Comparison of ENCODE assay signal across 8 cellular contexts in the genomic region with DNA sequence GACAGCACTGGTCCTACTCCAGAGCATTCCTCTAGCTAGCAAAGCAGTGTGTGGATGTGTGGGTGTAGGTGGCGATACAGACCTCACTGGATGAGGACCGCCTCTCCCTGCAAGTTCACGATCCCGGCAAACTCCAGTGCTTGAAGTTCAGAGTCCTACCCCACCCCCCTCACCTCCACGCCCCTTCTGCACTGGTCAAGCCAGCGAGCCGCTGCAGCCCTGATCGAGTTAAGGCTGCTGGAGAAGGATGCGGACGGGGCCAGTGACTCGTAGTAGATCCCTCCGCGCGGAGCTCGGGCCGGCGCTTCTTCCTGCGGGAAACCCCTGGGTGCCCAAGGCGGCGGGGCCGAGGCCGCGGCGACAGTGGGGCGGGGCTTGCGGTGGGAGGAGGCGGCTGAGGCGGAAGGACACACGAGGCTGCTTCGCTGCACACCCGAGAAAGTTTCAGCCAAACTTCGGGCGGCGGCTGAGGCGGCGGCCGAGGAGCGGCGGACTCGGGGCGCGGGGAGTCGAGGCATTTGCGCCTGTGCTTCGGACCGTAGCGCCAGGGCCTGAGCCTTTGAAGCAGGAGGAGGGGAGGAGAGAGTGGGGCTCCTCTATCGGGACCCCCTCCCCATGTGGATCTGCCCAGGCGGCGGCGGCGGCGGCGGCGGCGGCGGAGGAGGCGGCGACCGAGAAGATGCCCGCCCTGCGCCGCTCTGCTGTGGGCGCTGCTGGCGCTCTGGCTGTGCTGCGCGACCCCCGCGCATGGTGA.
DNase-seq lines count a peak whose midpoint lies in the region; ATAC-seq and TF ChIP-seq lines count a peak whose summit lies in the region.
"Not testable (repeated sequence)": the region's sequence is repeated elsewhere in the genome, so short reads cannot be mapped to it uniquely, and the experiment has no call there.

No MANE protein-coding gene starts in this region.

- not testable (repeated sequence) for H3K4me1 Mint-ChIP-seq in glutamatergic neuron (ENCODE audit: low read depth, unreplicated experiment); natural killer cell treated with Interleukin-12 subunit alpha and Interleukin-12 subunit beta and Interleukin-15 and Interleukin-18, amount 100 ng/mL, for 72 hours (ENCODE audit: low read depth in 2 of 2)

- H3K4me1 ChIP-seq in HEK293 (ENCODE audit: control insufficient read depth, insufficient read depth, low read length), result not testable (repeated sequence)

- POLR2A ChIA-PET in AG04449 (lab: Yijun Ruan, JAX); HEK293 (lab: Yijun Ruan, JAX): not testable (repeated sequence)

- DNase-seq in AG04449 (ENCODE audit: low read depth, low spot score), result peak; percentile 17
- DNase-seq in NK-92 treated with Interleukin-12 subunit alpha and Interleukin-12 subunit beta, amount 100 ng/mL, for 24 hours (lab: John Stamatoyannopoulos, UW), result peak; percentile 61
- peak; percentile 52 for DNase-seq in activated CD4-positive, alpha-beta T cell treated with anti-CD3 and anti-CD28 coated beads for 1 hour
- not testable (repeated sequence) for DNase-seq in astrocyte of the cerebellum (ENCODE audit: low read depth)
- peak; percentile 46 for DNase-seq in glutamatergic neuron
- peak; percentile 75 for DNase-seq in natural killer cell treated with Interleukin-12 subunit alpha and Interleukin-12 subunit beta and Interleukin-15 and Interleukin-18, amount 100 ng/mL, for 72 hours (ENCODE audit: low spot score)
- DNase-seq in stimulated activated CD4-positive, alpha-beta T cell treated with anti-CD3 and anti-CD28 coated beads, TNF-alpha, amount 100 ng/mL, for 1 hour (ENCODE audit: low read depth in 3 of 3, low spot score in 1 of 3), result peak; percentile 16 to 59 (median 30)

- H3K27me3 Mint-ChIP-seq in glutamatergic neuron (ENCODE audit: unreplicated experiment); natural killer cell treated with Interleukin-12 subunit alpha and Interleukin-12 subunit beta and Interleukin-15 and Interleukin-18, amount 100 ng/mL, for 72 hours: not testable (repeated sequence)

- in situ Hi-C loops in astrocyte of the cerebellum (cut with HindIII; ENCODE audit: low sequenced_read_pairs), result not testable (repeated sequence)

- not testable (repeated sequence) for TF ChIP-seq CTCF in AG04449 (IDR thresholded peaks at IDR 0.05; ENCODE audit: insufficient read depth, low read length, missing control alignments); astrocyte of the cerebellum (IDR thresholded peaks at IDR 0.05; ENCODE audit: low read depth, low read length, missing control alignments); glutamatergic neuron (IDR thresholded peaks at IDR 0.05; ENCODE audit: partially characterized antibody, unreplicated experiment)
- peak; percentile 19; the same call in 1 of the 2 replicates for TF ChIP-seq CTCF in HEK293 (tag by site-specific recombination; IDR thresholded peaks at IDR 0.05)

- ATAC-seq in natural killer cell treated with Interleukin-12 subunit alpha and Interleukin-12 subunit beta and Interleukin-15 and Interleukin-18, amount 100 ng/mL, for 72 hours, result peak; percentile 92 to 95

- H3K4me3 ChIP-seq in AG04449 (ENCODE audit: low read depth, low read length), result peak overlapping the region; percentile 57
- H3K4me3 ChIP-seq in HEK293 (ENCODE audit: low read depth, low read length), result peak overlapping the region; percentile 50
- H3K4me3 ChIP-seq in astrocyte of the cerebellum (ENCODE audit: low read depth, low read length), result peak overlapping the region; percentile 37

- peak overlapping the region; percentile 67 for H3K4me3 Mint-ChIP-seq in glutamatergic neuron (ENCODE audit: unreplicated experiment)
- peak overlapping the region; percentile 66 for H3K4me3 Mint-ChIP-seq in natural killer cell treated with Interleukin-12 subunit alpha and Interleukin-12 subunit beta and Interleukin-15 and Interleukin-18, amount 100 ng/mL, for 72 hours

- CTCF ChIA-PET in AG04449 (lab: Yijun Ruan, JAX); HEK293 (lab: Yijun Ruan, JAX): not testable (repeated sequence)

- peak overlapping the region; percentile 31; the same call in 1 of the 2 replicates for H3K27ac ChIP-seq in HEK293 (ENCODE audit: extremely low read depth, low read depth, low read length)

- H3K27ac Mint-ChIP-seq in glutamatergic neuron (ENCODE audit: unreplicated experiment); natural killer cell treated with Interleukin-12 subunit alpha and Interleukin-12 subunit beta and Interleukin-15 and Interleukin-18, amount 100 ng/mL, for 72 hours: not testable (repeated sequence)

- not testable (repeated sequence) for H3K36me3 ChIP-seq in HEK293 (ENCODE audit: control insufficient read depth in 2 of 2, insufficient read depth in 1 of 2, low read length in 2 of 2)

- H3K9me3 ChIP-seq in HEK293 (ENCODE audit: control insufficient read depth, insufficient read depth, low read depth, low read length), result not testable (repeated sequence)

- not testable (repeated sequence) for H3K9me3 Mint-ChIP-seq in glutamatergic neuron (ENCODE audit: unreplicated experiment); natural killer cell treated with Interleukin-12 subunit alpha and Interleukin-12 subunit beta and Interleukin-15 and Interleukin-18, amount 100 ng/mL, for 72 hours

- not testable (repeated sequence) for H3K36me3 Mint-ChIP-seq in glutamatergic neuron (ENCODE audit: unreplicated experiment); natural killer cell treated with Interleukin-12 subunit alpha and Interleukin-12 subunit beta and Interleukin-15 and Interleukin-18, amount 100 ng/mL, for 72 hours

TF ChIP-seq in HEK293, 187 proteins besides CTCF, POLR2A, EP300 and RAD21 (continues in another document):
- TF ChIP-seq ZNF600 (tag by site-specific recombination; IDR thresholded peaks at IDR 0.05), result peak; percentile 68
- peak; percentile 48 for TF ChIP-seq ZBTB26 (tag by site-specific recombination; optimal IDR thresholded peaks at IDR 0.05)
- TF ChIP-seq ZXDB (tag by site-specific recombination; IDR thresholded peaks at IDR 0.05), result peak; percentile 95
- TF ChIP-seq ZNF501 (tag by site-specific recombination; IDR thresholded peaks at IDR 0.05), result peak; percentile 96
- peak; percentile 48; the same call in 1 of the 2 replicates for TF ChIP-seq ZNF10 (tag by site-specific recombination; IDR thresholded peaks at IDR 0.05)
- peak; percentile 88 for TF ChIP-seq KLF9 (tag by site-specific recombination; IDR thresholded peaks at IDR 0.05; ENCODE audit: low read depth)
- peak; percentile 73 for TF ChIP-seq ZSCAN4 (tag by site-specific recombination; IDR thresholded peaks at IDR 0.05)
- peak; percentile 89 for TF ChIP-seq ZFP37 (tag by site-specific recombination; IDR thresholded peaks at IDR 0.05)
- TF ChIP-seq, protein P1, sequence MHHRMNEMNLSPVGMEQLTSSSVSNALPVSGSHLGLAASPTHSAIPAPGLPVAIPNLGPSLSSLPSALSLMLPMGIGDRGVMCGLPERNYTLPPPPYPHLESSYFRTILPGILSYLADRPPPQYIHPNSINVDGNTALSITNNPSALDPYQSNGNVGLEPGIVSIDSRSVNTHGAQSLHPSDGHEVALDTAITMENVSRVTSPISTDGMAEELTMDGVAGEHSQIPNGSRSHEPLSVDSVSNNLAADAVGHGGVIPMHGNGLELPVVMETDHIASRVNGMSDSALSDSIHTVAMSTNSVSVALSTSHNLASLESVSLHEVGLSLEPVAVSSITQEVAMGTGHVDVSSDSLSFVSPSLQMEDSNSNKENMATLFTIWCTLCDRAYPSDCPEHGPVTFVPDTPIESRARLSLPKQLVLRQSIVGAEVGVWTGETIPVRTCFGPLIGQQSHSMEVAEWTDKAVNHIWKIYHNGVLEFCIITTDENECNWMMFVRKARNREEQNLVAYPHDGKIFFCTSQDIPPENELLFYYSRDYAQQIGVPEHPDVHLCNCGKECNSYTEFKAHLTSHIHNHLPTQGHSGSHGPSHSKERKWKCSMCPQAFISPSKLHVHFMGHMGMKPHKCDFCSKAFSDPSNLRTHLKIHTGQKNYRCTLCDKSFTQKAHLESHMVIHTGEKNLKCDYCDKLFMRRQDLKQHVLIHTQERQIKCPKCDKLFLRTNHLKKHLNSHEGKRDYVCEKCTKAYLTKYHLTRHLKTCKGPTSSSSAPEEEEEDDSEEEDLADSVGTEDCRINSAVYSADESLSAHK (tag by site-specific recombination; IDR thresholded peaks at IDR 0.05), result peak; percentile 43; the same call in 1 of the 2 replicates
- peak; percentile 24; the same call in 1 of the 2 replicates for TF ChIP-seq ZNF146 (tag by site-specific recombination; IDR thresholded peaks at IDR 0.05)
- peak; percentile 84 for TF ChIP-seq ZNF2 (tag by site-specific recombination; IDR thresholded peaks at IDR 0.05)
